ENCODE assay signal across 8 cellular contexts in the genomic region with DNA sequence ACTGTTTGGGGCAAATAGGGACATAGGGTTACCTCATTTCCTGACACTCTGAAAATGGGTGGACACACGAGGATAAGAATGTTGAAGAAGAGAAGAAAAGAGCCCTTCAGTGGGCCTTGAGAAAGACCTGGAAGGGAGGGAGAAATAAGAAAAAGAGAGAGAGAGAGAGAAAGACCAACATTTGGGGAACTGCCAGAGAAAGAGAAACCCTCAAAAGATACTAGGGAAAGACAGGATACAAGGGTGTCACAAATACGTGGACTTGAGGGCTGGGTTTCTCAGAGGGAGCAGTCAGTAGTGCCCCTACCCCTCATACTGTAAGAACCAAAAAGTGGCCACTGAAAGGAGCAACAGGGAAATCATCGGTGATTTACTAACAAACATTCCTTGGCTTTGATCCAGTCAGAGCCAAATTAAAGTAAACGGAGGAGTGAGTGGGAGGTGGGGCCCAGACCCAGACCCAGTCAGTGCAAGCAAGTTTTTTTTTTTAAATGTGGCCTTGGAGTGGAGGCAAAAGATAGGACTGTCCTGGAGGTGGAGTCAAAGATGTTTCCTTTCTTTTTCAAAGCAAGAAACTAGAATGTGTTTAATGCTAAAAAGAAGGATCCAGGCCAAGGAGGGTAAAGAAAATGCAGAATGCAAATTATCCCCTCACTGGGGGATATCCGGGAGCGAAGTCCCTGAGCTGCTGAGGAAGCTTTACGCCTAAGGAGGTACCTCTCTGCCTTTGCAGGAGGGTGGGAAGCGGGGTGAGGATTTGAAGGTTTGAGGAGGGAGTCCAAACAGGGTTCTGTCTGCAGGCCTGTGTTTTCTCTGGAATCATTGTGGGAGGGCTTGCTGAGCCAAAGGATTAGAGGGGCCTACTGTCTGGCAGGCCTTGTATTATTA.
DNase-seq lines count a peak whose midpoint lies in the region; ATAC-seq and TF ChIP-seq lines count a peak whose summit lies in the region.

No MANE protein-coding gene starts in this region.

- peak; percentile 27; the same call in 1 of the 2 replicates for ATAC-seq in IMR-90 (ENCODE audit: low read depth)
- ATAC-seq in mucosa of descending colon: peak; percentile 49
- no peak for ATAC-seq in HG02840 (IDR thresholded peaks at IDR 0.05; ENCODE audit: low FRiP score, unreplicated experiment)
- no peak for ATAC-seq in HG02852 (IDR thresholded peaks at IDR 0.05; ENCODE audit: unreplicated experiment)
- no peak for ATAC-seq in HG02970 (IDR thresholded peaks at IDR 0.05; ENCODE audit: low FRiP score, unreplicated experiment)

- peak overlapping the region; percentile 42; the same call in 1 of the 2 replicates for H3K14ac ChIP-seq in IMR-90 (replicated peaks; ENCODE audit: low read depth, low read length)

- BruUV-seq in IMR-90 (replicated peaks; lab: Mats Ljungman, UMichigan): no TSS peak

- H3K27me3 ChIP-seq in AG04450 (ENCODE audit: control insufficient read depth, insufficient read depth, low read length) (no peaks in the 10 kb centered on the region), IMR-90 (ENCODE audit: control insufficient read depth, insufficient read depth, low read length) (no peaks in the 10 kb centered on the region)

- peaks cover 3% of the 10 kb centered on the region; the same call in 1 of the 2 replicates for H3K9me1 ChIP-seq in IMR-90 (ENCODE audit: insufficient read depth, low read length)

- H2BK15ac ChIP-seq in IMR-90 (ENCODE audit: low read depth, low read length): peak overlapping the region; percentile 38; the same call in 1 of the 3 replicates

- TF ChIP-seq CTCF in AG04450 (IDR thresholded peaks at IDR 0.05; ENCODE audit: low read depth, low read length) (no peak), IMR-90 (conservative IDR thresholded peaks at IDR 0.05; ENCODE audit: low read depth, low read length) (no peak), cardiac fibroblast (IDR thresholded peaks at IDR 0.05; ENCODE audit: low read depth, low read length) (no peak), mucosa of descending colon (IDR thresholded peaks at IDR 0.05) (no peak)

- peak overlapping the region; percentile 70 for H3K18ac ChIP-seq in IMR-90 (ENCODE audit: low read depth, low read length)

- H3K56ac ChIP-seq in IMR-90 (ENCODE audit: extremely low read depth, insufficient read depth, low read length): no peak overlapping the region

- intact Hi-C loops in IMR-90 (cut with micrococcal nuclease): no loop called here
- intact Hi-C loops in mucosa of descending colon (cut with DNase I, micrococcal nuclease): no loop called here

- POLR2A ChIA-PET in AG04450 (lab: Yijun Ruan, JAX): no interaction called here
- POLR2A ChIA-PET in IMR-90 (lab: Charles Lee; ENCODE audit: unreplicated experiment): no interaction called here

- no peaks in the 10 kb centered on the region; a peak in 1 of 4 replicates for H3K79me1 ChIP-seq in IMR-90 (ENCODE audit: low read depth in 1 of 2, low read length in 2 of 2)

- peak overlapping the region; percentile 51; the same call in 1 of the 2 replicates for H4K91ac ChIP-seq in IMR-90 (ENCODE audit: insufficient read depth, low read depth, low read length)

- peak overlapping the region; percentile 14 for H3K23ac ChIP-seq in IMR-90 (ENCODE audit: low read depth, low read length)

- peak overlapping the region; percentile 79 for H4K5ac ChIP-seq in IMR-90 (ENCODE audit: low read depth, low read length)

- DNase-seq in AG04450 (ENCODE audit: low read depth, low spot score) (no peak), IMR-90 (no peak), cardiac fibroblast (ENCODE audit: low read depth in 2 of 2) (peak; percentile 13 to 32), mucosa of descending colon (no peak), 8988T (no peak)

- no peak for TF ChIP-seq POLR2A in IMR-90 (IDR thresholded peaks at IDR 0.05; ENCODE audit: low read depth, low read length)

- H2BK120ac ChIP-seq in IMR-90 (ENCODE audit: low read depth, low read length): peak overlapping the region; percentile 73

- no peaks in the 10 kb centered on the region for H4K20me1 ChIP-seq in IMR-90 (ENCODE audit: insufficient read depth, low read length)

- peak overlapping the region; percentile 56 for H2AFZ ChIP-seq in IMR-90 (replicated peaks; ENCODE audit: low read length, poor library complexity)

- H2AK9ac ChIP-seq in IMR-90 (replicated peaks; ENCODE audit: low read depth, low read length, poor library complexity): no peak overlapping the region

- dilution Hi-C loops in IMR-90 (cut with HindIII; ENCODE audit: low sequenced_read_pairs, unreplicated experiment): no loop called here

- no peaks in the 10 kb centered on the region for H3K36me3 ChIP-seq in IMR-90 (ENCODE audit: control insufficient read depth, insufficient read depth, low read length)
- no peaks in the 10 kb centered on the region for H3K36me3 ChIP-seq in mucosa of descending colon (ENCODE audit: low read depth)

- H3K9me3 ChIP-seq in AG04450 (ENCODE audit: control insufficient read depth, insufficient read depth, low read length): no peaks in the 10 kb centered on the region
- H3K9me3 ChIP-seq in IMR-90 (ENCODE audit: control insufficient read depth, insufficient read depth, low read length): no peaks in the 10 kb centered on the region
- no peaks in the 10 kb centered on the region for H3K9me3 ChIP-seq in mucosa of descending colon

- peak overlapping the region; percentile 57 for H3K9ac ChIP-seq in IMR-90 (ENCODE audit: low read depth, low read length)

- peak overlapping the region; percentile 72 for H3K4me2 ChIP-seq in IMR-90 (ENCODE audit: low read depth, low read length)

- in situ Hi-C loops in IMR-90 (cut with MboI; ENCODE audit: low sequenced_read_pairs): no loop called here

- H3K27ac ChIP-seq in AG04450 (ENCODE audit: low read depth, low read length): peak overlapping the region; percentile 24
- H3K27ac ChIP-seq in IMR-90 (ENCODE audit: insufficient read depth, low read length): no peak overlapping the region

- CTCF ChIA-PET in AG04450 (lab: Charles Lee) (no interaction called here), IMR-90 (lab: Yijun Ruan, JAX) (no interaction called here)

- H2AK5ac ChIP-seq in IMR-90 (ENCODE audit: low read depth, low read length): no peak overlapping the region

- H3K4me1 ChIP-seq in IMR-90 (ENCODE audit: control insufficient read depth, insufficient read depth, low read length) (peaks cover 11% of the 10 kb centered on the region), mucosa of descending colon (ENCODE audit: low read depth) (peaks cover 21% of the 10 kb centered on the region)

- H4K8ac ChIP-seq in IMR-90 (ENCODE audit: low read depth in 2 of 2, low read length in 2 of 2): peak overlapping the region; percentile 67 to 84

- no peak overlapping the region for H3K4me3 ChIP-seq in AG04450 (ENCODE audit: low read depth, low read length)
- H3K4me3 ChIP-seq in IMR-90 (ENCODE audit: insufficient read depth, low read depth, low read length): no peak overlapping the region
- H3K4me3 ChIP-seq in cardiac fibroblast (replicated peaks in 1 of 2; ENCODE audit: low read depth in 2 of 2, low read length in 2 of 2): no peak overlapping the region
- H3K4me3 ChIP-seq in mucosa of descending colon: no peak overlapping the region

- TF ChIP-seq RAD21 in IMR-90 (IDR thresholded peaks at IDR 0.05; ENCODE audit: low read length): no peak

- WGBS in IMR-90 (ENCODE audit: extremely low coverage in 2 of 2, insufficient read length in 1 of 2), 2 experiments: no CpG with 5 or more reads among the region's 8 CpGs

- H3K4ac ChIP-seq in IMR-90 (ENCODE audit: low read depth, low read length): peak overlapping the region; percentile 38; the same call in 1 of the 2 replicates

- H2BK20ac ChIP-seq in IMR-90 (ENCODE audit: low read depth, low read length): peak overlapping the region; percentile 46; the same call in 1 of the 2 replicates

- no peak overlapping the region for H2BK5ac ChIP-seq in IMR-90 (ENCODE audit: low read depth, low read length, poor library complexity, severe bottlenecking)

TF ChIP-seq in IMR-90, 13 proteins besides CTCF, POLR2A, EP300 and RAD21:
- TF ChIP-seq RFX5 (IDR thresholded peaks at IDR 0.05; ENCODE audit: low read depth, low read length): no peak
- no peak for TF ChIP-seq CEBPB (IDR thresholded peaks at IDR 0.05; ENCODE audit: low read depth, low read length)
- TF ChIP-seq SMC3 (IDR thresholded peaks at IDR 0.05; ENCODE audit: low read depth, low read length): no peak
- TF ChIP-seq MXI1 (IDR thresholded peaks at IDR 0.05; ENCODE audit: borderline replicate concordance, low read depth, low read length): no peak
- TF ChIP-seq, protein P1, sequence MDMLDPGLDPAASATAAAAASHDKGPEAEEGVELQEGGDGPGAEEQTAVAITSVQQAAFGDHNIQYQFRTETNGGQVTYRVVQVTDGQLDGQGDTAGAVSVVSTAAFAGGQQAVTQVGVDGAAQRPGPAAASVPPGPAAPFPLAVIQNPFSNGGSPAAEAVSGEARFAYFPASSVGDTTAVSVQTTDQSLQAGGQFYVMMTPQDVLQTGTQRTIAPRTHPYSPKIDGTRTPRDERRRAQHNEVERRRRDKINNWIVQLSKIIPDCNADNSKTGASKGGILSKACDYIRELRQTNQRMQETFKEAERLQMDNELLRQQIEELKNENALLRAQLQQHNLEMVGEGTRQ (IDR thresholded peaks at IDR 0.05; ENCODE audit: low read depth, low read length): no peak
- no peak for TF ChIP-seq RCOR1 (IDR thresholded peaks at IDR 0.05; ENCODE audit: insufficient replicate concordance, low read length)
- TF ChIP-seq CHD1 (IDR thresholded peaks at IDR 0.05; ENCODE audit: low read depth, low read length): no peak
- no peak for TF ChIP-seq NFE2L2 (IDR thresholded peaks at IDR 0.05; ENCODE audit: low read depth, low read length)
- TF ChIP-seq MAZ (IDR thresholded peaks at IDR 0.05; ENCODE audit: borderline replicate concordance, low read depth, low read length): no peak
- TF ChIP-seq MAFK (IDR thresholded peaks at IDR 0.05; ENCODE audit: low read depth, low read length): no peak
- TF ChIP-seq, protein P2, sequence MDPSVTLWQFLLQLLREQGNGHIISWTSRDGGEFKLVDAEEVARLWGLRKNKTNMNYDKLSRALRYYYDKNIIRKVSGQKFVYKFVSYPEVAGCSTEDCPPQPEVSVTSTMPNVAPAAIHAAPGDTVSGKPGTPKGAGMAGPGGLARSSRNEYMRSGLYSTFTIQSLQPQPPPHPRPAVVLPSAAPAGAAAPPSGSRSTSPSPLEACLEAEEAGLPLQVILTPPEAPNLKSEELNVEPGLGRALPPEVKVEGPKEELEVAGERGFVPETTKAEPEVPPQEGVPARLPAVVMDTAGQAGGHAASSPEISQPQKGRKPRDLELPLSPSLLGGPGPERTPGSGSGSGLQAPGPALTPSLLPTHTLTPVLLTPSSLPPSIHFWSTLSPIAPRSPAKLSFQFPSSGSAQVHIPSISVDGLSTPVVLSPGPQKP (IDR thresholded peaks at IDR 0.05; ENCODE audit: borderline replicate concordance, low read depth, low read length): no peak
- no peak for TF ChIP-seq FOS (IDR thresholded peaks at IDR 0.05; ENCODE audit: low read depth, low read length)
- no peak for TF ChIP-seq BHLHE40 (IDR thresholded peaks at IDR 0.05; ENCODE audit: low read depth, low read length)

Comparison
In these comparisons a context has a peak if more than half of its experiments do, and no peak if none do; other contexts are left out.
1. DNase-seq: peak in cardiac fibroblast (2 of 2); none in AG04450 (single experiment), IMR-90 (single experiment), mucosa of descending colon (0 of 3) and 8988T (single experiment).
2. ATAC-seq: peak in IMR-90 (single experiment) and mucosa of descending colon (single experiment); none in HG02840 (single experiment), HG02852 (single experiment) and HG02970 (single experiment).